24 cellular contexts compared by ENCODE assay signal in genomic region chr1:179879797-179880196, GRCh38. TPM values are rescaled to one million over a fixed set of nuclear protein-coding genes. Genes with fewer than 3 reads are reported as not detected.
DNase-seq lines count a peak whose midpoint lies in the region; ATAC-seq, FAIRE-seq and TF ChIP-seq lines count a peak whose summit lies in the region.
"Had no signal": no experiment of that assay in that cellular context is flagged by ENCODE, and none has a peak within 500 bp of the region (broad histone marks: within the 10 kb centered on the region; RNA-seq: fewer than 3 reads in every experiment).

No MANE protein-coding gene starts in this region.

- POLR2A ChIA-PET in GM12878 (lab: Charles Lee): interaction anchor here (0.5 to 1.2 kb wide), 3 partner anchors 8 to 85 kb away, joined by 3 to 5 read pairs (median 4); no protein-coding TSS in a partner anchor

- no peak overlapping the region; the same call in 1 of the 2 replicates for H3K4me2 ChIP-seq in GM12878 (ENCODE audit: control insufficient read depth, insufficient read depth)
- H3K4me2 ChIP-seq: GM23338 had no signal

- H3K9me3 Mint-ChIP-seq in activated naive CD4-positive, alpha-beta T cell treated with anti-CD3 and anti-CD28 coated beads, Interleukin-2, amount 50 U/mL, for 24 hours: no peaks in the 10 kb centered on the region
- H3K9me3 Mint-ChIP-seq in stimulated activated effector memory CD8-positive, alpha-beta T cell treated with anti-CD3 and anti-CD28 coated beads, Interleukin-12 subunit alpha, Interleukin-12 subunit beta, amount 100 ng/mL, for 72 hours: no peaks in the 10 kb centered on the region
- H3K9me3 Mint-ChIP-seq: activated T-helper 2 cell treated with anti-CD3 and anti-CD28 coated beads, Interferon-gamma antibody, Interleukin-2, Interleukin-4, amounts not matched to agents 10 μg/mL and 5 μg/mL and 100 μg/mL, durations not matched to agents 14 hours and 24 hours and 36 hours; GM23338; memory B cell had no signal

- intact Hi-C loops in GM12878 (cut with micrococcal nuclease; ENCODE audit: unreplicated experiment): loop anchor here (5.0 kb wide), 1 partner anchor 278 kb away; no protein-coding TSS in a partner anchor

- H3K27me3 Mint-ChIP-seq in activated naive CD4-positive, alpha-beta T cell treated with anti-CD3 and anti-CD28 coated beads, Interleukin-2, amount 50 U/mL, for 24 hours: no peaks in the 10 kb centered on the region
- H3K27me3 Mint-ChIP-seq: memory B cell had no signal

- DNase-seq in activated naive CD4-positive, alpha-beta T cell treated with anti-CD3 and anti-CD28 coated beads, Interleukin-2, amount 50 U/mL, for 16 hours: no peak
- no peak for DNase-seq in GM18507 (ENCODE audit: extremely low spot score, insufficient read length, low read depth)
- no peak for DNase-seq in GM12878 (ENCODE audit: low read depth, low spot score)
- no peak for DNase-seq in stimulated activated effector memory CD8-positive, alpha-beta T cell treated with anti-CD3 and anti-CD28 coated beads, Interleukin-12 subunit alpha, Interleukin-12 subunit beta, amount 100 ng/mL, for 72 hours (ENCODE audit: low spot score in 2 of 2)
- DNase-seq in retina: no peak
- no peak for DNase-seq in tibial nerve (ENCODE audit: low spot score in 2 of 2)
- DNase-seq: activated CD4-positive, CD25-positive, alpha-beta regulatory T cell treated with anti-CD3 and anti-CD28 coated beads, Interleukin-2, amount 50 U/mL, for 72 hours; adrenal gland; brain microvascular endothelial cell; effector CD8-positive, alpha-beta T cell; NCI-H1436 treated with DMSO at 0.1 percent for 48 hours; NCI-H2171; NCI-H524; occipital lobe; SJCRH30 had no signal

- H3K9ac ChIP-seq in GM12878 (ENCODE audit: control insufficient read depth, insufficient read depth, low read length): no peak overlapping the region

- WGBS in GM12878 (ENCODE audit: insufficient coverage, insufficient replicate concordance, low lambda C conversion rate, missing lambda C conversion rate): 0% methylated on average over 2 of the region's 2 CpGs
- 89 to 96% methylated on average over 2 of the region's 2 CpGs for WGBS in tibial nerve, 2 donors

- no peak for TF ChIP-seq RAD21 in GM12878 (IDR thresholded peaks at IDR 0.05; ENCODE audit: insufficient read depth, low read depth, low read length)

- TF ChIP-seq POLR2A in GM12878 (IDR thresholded peaks at IDR 0.05; ENCODE audit: low read depth, low read length) (no peak), tibial nerve (IDR thresholded peaks at IDR 0.05) (no peak)

- FAIRE-seq in GM18507 (lab: Jason Lieb, UNC) (peak; percentile 44), GM12878 (lab: Jason Lieb, UNC) (no peak)
- FAIRE-seq: colon, RCC 7860, urothelium cell line had no signal

- no peak overlapping the region for H3K4me3 ChIP-seq in GM12878
- H3K4me3 ChIP-seq in tibial nerve: no peak overlapping the region
- H3K4me3 ChIP-seq: adrenal gland, GM23338, skin epidermis had no signal

- H3K36me3 ChIP-seq in GM12878 (ENCODE audit: control insufficient read depth in 2 of 2, insufficient read depth in 2 of 2, low read length in 1 of 2) (no peaks in the 10 kb centered on the region; a peak in 1 of 4 replicates), tibial nerve (peaks cover 0 to 6% (median 0%) of the 10 kb centered on the region in 3 donors)

- TF ChIP-seq CTCF in GM12878 (IDR thresholded peaks at IDR 0.05 in 2 of 3, conservative IDR thresholded peaks at IDR 0.05 in 1 of 3; ENCODE audit: control insufficient read depth in 2 of 3, extremely low read depth in 1 of 3, insufficient read depth in 1 of 3, low read depth in 3 of 3, low read length in 3 of 3) (no peak), tibial nerve (IDR thresholded peaks at IDR 0.05) (no peak)

- H3K79me2 ChIP-seq in GM12878 (ENCODE audit: control insufficient read depth, insufficient read depth, low read length): peaks cover 54% of the 10 kb centered on the region

- H3K27me3 ChIP-seq in GM12878 (replicated peaks in 1 of 2; ENCODE audit: control insufficient read depth in 2 of 2, insufficient read depth in 2 of 2, low read length in 1 of 2) (no peaks in the 10 kb centered on the region), tibial nerve (no peaks in the 10 kb centered on the region)
- H3K27me3 ChIP-seq: adrenal gland, brain microvascular endothelial cell, SJCRH30 had no signal

- H2AFZ ChIP-seq in GM12878 (ENCODE audit: control insufficient read depth, low read depth, low read length): no peak overlapping the region
- H2AFZ ChIP-seq: GM23338 had no signal

- H3K27ac Mint-ChIP-seq in activated naive CD4-positive, alpha-beta T cell treated with anti-CD3 and anti-CD28 coated beads, Interleukin-2, amount 50 U/mL, for 24 hours: peak overlapping the region; percentile 65
- peak overlapping the region; percentile 52 for H3K27ac Mint-ChIP-seq in stimulated activated effector memory CD8-positive, alpha-beta T cell treated with anti-CD3 and anti-CD28 coated beads, Interleukin-12 subunit alpha, Interleukin-12 subunit beta, amount 100 ng/mL, for 72 hours

- H3K9me3 ChIP-seq in GM12878 (replicated peaks; ENCODE audit: control insufficient read depth, insufficient read depth, low read length) (no peaks in the 10 kb centered on the region), tibial nerve (no peaks in the 10 kb centered on the region)
- H3K9me3 ChIP-seq: adrenal gland, SJCRH30 had no signal

- no peak overlapping the region for H3K27ac ChIP-seq in GM12878 (ENCODE audit: control insufficient read depth, insufficient read depth)
- H3K27ac ChIP-seq in tibial nerve: no peak overlapping the region
- H3K27ac ChIP-seq: brain microvascular endothelial cell, C4-2B had no signal

- peaks cover 69% of the 10 kb centered on the region for H3K4me1 Mint-ChIP-seq in activated naive CD4-positive, alpha-beta T cell treated with anti-CD3 and anti-CD28 coated beads, Interleukin-2, amount 50 U/mL, for 24 hours
- peaks cover 43% of the 10 kb centered on the region for H3K4me1 Mint-ChIP-seq in stimulated activated effector memory CD8-positive, alpha-beta T cell treated with anti-CD3 and anti-CD28 coated beads, Interleukin-12 subunit alpha, Interleukin-12 subunit beta, amount 100 ng/mL, for 72 hours

- TF ChIP-seq EP300 in GM12878 (IDR thresholded peaks at IDR 0.05; ENCODE audit: borderline replicate concordance in 1 of 2, control insufficient read depth in 1 of 2, low read depth in 2 of 2, low read length in 2 of 2) (no peak), tibial nerve (IDR thresholded peaks at IDR 0.05) (no peak)

- H3K4me1 ChIP-seq in GM12878 (ENCODE audit: control insufficient read depth, insufficient read depth, low read length): peaks cover 12% of the 10 kb centered on the region; the same call in 1 of the 2 replicates
- peaks cover 0 to 52% (median 20%) of the 10 kb centered on the region in 4 donors for H3K4me1 ChIP-seq in tibial nerve
- H3K4me1 ChIP-seq: SJCRH30 had no signal

- no peak for ATAC-seq in GM12878
- ATAC-seq in stimulated activated effector memory CD8-positive, alpha-beta T cell treated with anti-CD3 and anti-CD28 coated beads, Interleukin-12 subunit alpha, Interleukin-12 subunit beta, amount 100 ng/mL, for 72 hours: no peak
- ATAC-seq: GM23338 had no signal

- BruUV-seq in GM12878 (replicated peaks; lab: Mats Ljungman, UMichigan): no TSS peak

- no peaks in the 10 kb centered on the region for H4K20me1 ChIP-seq in GM12878 (ENCODE audit: control insufficient read depth, insufficient read depth)

- CTCF ChIA-PET in GM12878 (lab: Yijun Ruan, JAX): interaction anchor here (1.6 to 2.4 kb wide), 2 partner anchors 12 to 299 kb away, joined by 7 to 19 read pairs; no protein-coding TSS in a partner anchor

- peak overlapping the region; percentile 36 for H3K4me3 Mint-ChIP-seq in activated naive CD4-positive, alpha-beta T cell treated with anti-CD3 and anti-CD28 coated beads, Interleukin-2, amount 50 U/mL, for 24 hours
- H3K4me3 Mint-ChIP-seq in stimulated activated effector memory CD8-positive, alpha-beta T cell treated with anti-CD3 and anti-CD28 coated beads, Interleukin-12 subunit alpha, Interleukin-12 subunit beta, amount 100 ng/mL, for 72 hours: no peak overlapping the region

- SMC1A ChIA-PET in GM12878 (lab: Charles Lee; ENCODE audit: uncharacterized antibody, unreplicated experiment): interaction anchor here (1.1 to 1.4 kb wide), 3 partner anchors 12 to 115 kb away, joined by 3 to 5 read pairs (median 4); no protein-coding TSS in a partner anchor

- RAD21 ChIA-PET in GM12878 (lab: Charles Lee; ENCODE audit: unreplicated experiment): interaction anchor here (1.2 kb wide), 1 partner anchor 12 kb away, joined by 3 read pairs; no protein-coding TSS in a partner anchor

- peaks cover 8% of the 10 kb centered on the region for H3K36me3 Mint-ChIP-seq in activated naive CD4-positive, alpha-beta T cell treated with anti-CD3 and anti-CD28 coated beads, Interleukin-2, amount 50 U/mL, for 24 hours
- peaks cover 65% of the 10 kb centered on the region for H3K36me3 Mint-ChIP-seq in stimulated activated effector memory CD8-positive, alpha-beta T cell treated with anti-CD3 and anti-CD28 coated beads, Interleukin-12 subunit alpha, Interleukin-12 subunit beta, amount 100 ng/mL, for 72 hours

- in situ Hi-C loops in GM12878 (cut with MboI): loop anchor here (5.0 kb wide), 1 partner anchor 73 kb away; the partner anchor contains the start of gene CEP350

RNA-seq across cellular contexts. Expression of gene TOR1AIP2, which starts 2.2 kb away (rescaled TPM):
- total RNA-seq in GM12878 (2013; cell fraction: nucleolus; rRNA removed): 92.8 and 93.7 TPM in 2 replicates
- total RNA-seq in GM12878 (2014; rRNA removed) (26.4 and 30.3 TPM in 2 replicates), GM12878 (2014; rRNA removed; fragmentation: Illumina TruSeq; extraction: Trizol) (35.9 and 38.9 TPM in 2 replicates), GM12878 (2021) (35.2 and 38.4 TPM in 2 replicates), tibial nerve (10 to 100 TPM; 55.7 to 77.5 (median 59.0) TPM)
- polyA plus RNA-seq in GM12878 (2011; ENCODE audit: low read depth): 7.7 TPM
- polyA plus RNA-seq in GM12878 (2011; rRNA removed) (23.6 and 28.4 TPM in 2 replicates), GM12878 (2014; fragmentation: Illumina TruSeq; extraction: Trizol) (14.6 and 18.8 TPM in 2 replicates), GM12878 (2014; fragmentation: Nextera tagmentation; extraction: Ambion mirVana) (10 to 100 TPM in 1 of 2 experiments, 1 to 10 TPM in 1; 5.3 to 13.1 TPM), GM12878 (2014; rRNA removed) (12.9 and 14.3 TPM in 2 replicates), GM12878 (2016; fragmentation: Nextera tagmentation; extraction: Ambion mirVana) (10 to 100 TPM; 14.3 to 16.2 TPM)
- polyA plus RNA-seq in GM12878 (2011; cell fraction: cytosol; rRNA removed): 8.1 and 10.1 TPM in 2 replicates
- 7.9 and 10.3 TPM in 2 replicates for polyA plus RNA-seq in GM12878 (2011; cell fraction: nucleus; rRNA removed)
- 9.7 and 10.6 TPM in 2 replicates for polyA plus RNA-seq in GM12878 (2012)
- polyA minus RNA-seq in GM12878 (2011; rRNA and poly(A)+ RNA removed): 38.8 and 47.3 TPM in 2 replicates
- 14.6 and 21.9 TPM in 2 replicates for polyA minus RNA-seq in GM12878 (2011; cell fraction: cytosol; rRNA and poly(A)+ RNA removed)
- 18.4 and 30.1 TPM in 2 replicates for polyA minus RNA-seq in GM12878 (2011; cell fraction: nucleus; rRNA and poly(A)+ RNA removed)

RNA-seq across cellular contexts. Expression of gene TOR1AIP1, which starts 2.3 kb away (rescaled TPM):
- total RNA-seq in GM12878 (2013; cell fraction: nucleolus; rRNA removed): 38.7 and 39.1 TPM in 2 replicates
- total RNA-seq in GM12878 (2014; rRNA removed) (22.4 and 24.7 TPM in 2 replicates), GM12878 (2014; rRNA removed; fragmentation: Illumina TruSeq; extraction: Trizol) (27.3 and 30.8 TPM in 2 replicates), GM12878 (2021) (17.3 and 19.5 TPM in 2 replicates), tibial nerve (10 to 100 TPM; 43.5 to 85.9 (median 60.1) TPM)
- polyA plus RNA-seq in GM12878 (2011; ENCODE audit: low read depth): 13.2 TPM
- polyA plus RNA-seq in GM12878 (2011; rRNA removed) (29.3 and 40.3 TPM in 2 replicates), GM12878 (2014; fragmentation: Illumina TruSeq; extraction: Trizol) (33.6 and 36.6 TPM in 2 replicates), GM12878 (2014; fragmentation: Nextera tagmentation; extraction: Ambion mirVana) (10 to 100 TPM; 16.4 to 19.0 TPM), GM12878 (2014; rRNA removed) (13.3 and 14.8 TPM in 2 replicates), GM12878 (2016; fragmentation: Nextera tagmentation; extraction: Ambion mirVana) (10 to 100 TPM; 32.9 to 36.0 TPM)
- polyA plus RNA-seq in GM12878 (2011; cell fraction: cytosol; rRNA removed): 15.0 and 17.9 TPM in 2 replicates
- polyA plus RNA-seq in GM12878 (2011; cell fraction: nucleus; rRNA removed): 6.3 and 6.7 TPM in 2 replicates
- polyA plus RNA-seq in GM12878 (2012): 16.2 and 18.0 TPM in 2 replicates
- 29.4 and 39.4 TPM in 2 replicates for polyA minus RNA-seq in GM12878 (2011; rRNA and poly(A)+ RNA removed)
- polyA minus RNA-seq in GM12878 (2011; cell fraction: cytosol; rRNA and poly(A)+ RNA removed): 8.7 and 14.0 TPM in 2 replicates
- 12.3 and 16.1 TPM in 2 replicates for polyA minus RNA-seq in GM12878 (2011; cell fraction: nucleus; rRNA and poly(A)+ RNA removed)
